16 cellular contexts compared by ENCODE assay signal in the genomic region with DNA sequence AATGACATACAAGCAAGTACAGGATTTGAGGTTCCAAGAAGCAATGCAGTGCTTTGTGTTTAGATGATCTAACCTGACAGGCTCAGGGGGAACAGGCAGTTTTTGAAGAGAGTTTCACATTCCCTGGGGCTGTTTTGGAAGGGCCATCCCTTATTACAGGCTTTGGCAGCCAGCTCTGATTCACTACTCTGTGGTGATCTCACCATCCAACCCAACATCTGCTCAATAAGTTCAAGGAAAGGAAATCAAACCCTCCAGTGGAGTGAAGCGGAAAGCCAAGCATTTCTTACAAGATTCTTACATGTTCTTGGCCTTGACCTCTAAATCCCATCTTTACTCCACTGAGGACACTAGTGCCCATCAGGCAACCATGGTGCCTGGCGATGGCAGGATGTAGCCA. TPM values are rescaled to one million over a fixed set of nuclear protein-coding genes. Genes with fewer than 3 reads are reported as not detected.
DNase-seq lines count a peak whose midpoint lies in the region; TF ChIP-seq lines count a peak whose summit lies in the region.
"Had no signal": no experiment of that assay in that cellular context is flagged by ENCODE, and none has a peak within 500 bp of the region (broad histone marks: within the 10 kb centered on the region; RNA-seq: fewer than 3 reads in every experiment).

No MANE protein-coding gene starts in this region.

- no TSS peak for BruUV-seq in PC-9 (replicated peaks; lab: Mats Ljungman, UMichigan)

- peak overlapping the region; percentile 2 for H3K27ac Mint-ChIP-seq in osteocyte (ENCODE audit: unreplicated experiment)
- H3K27ac Mint-ChIP-seq: activated T-helper 17 cell treated with anti-CD3 and anti-CD28 coated beads, Interleukin-2, amount 50 U/mL, for 72 hours had no signal

- peaks cover 17% of the 10 kb centered on the region for H3K79me2 ChIP-seq in PC-9 (ENCODE audit: low read depth)

- CTCF ChIA-PET in PC-9 (lab: Charles Lee): no interaction called here

- POLR2A ChIA-PET in PC-9 (lab: Charles Lee; ENCODE audit: unreplicated experiment): no interaction called here

- H3K4me2 ChIP-seq in PC-9: 0 out of 2 replicates have a peak overlapping the region, but pooled peaks have one; percentile 2

- H3K4me1 ChIP-seq in PC-9 (replicated peaks; ENCODE audit: insufficient read depth) (peaks cover 60% of the 10 kb centered on the region), esophagus (ENCODE audit: control insufficient read depth in 2 of 2, insufficient read depth in 2 of 2, low read length in 1 of 2) (peaks cover 0 to 10% of the 10 kb centered on the region in 2 donors)
- H3K4me1 ChIP-seq: breast epithelium had no signal

- H3K27ac ChIP-seq in PC-9: peak overlapping the region; percentile 26
- H3K27ac ChIP-seq in esophagus (ENCODE audit: low read depth in 2 of 2, low read length in 1 of 2): peak overlapping the region; percentile 1 to 38
- H3K27ac ChIP-seq in dorsolateral prefrontal cortex: no peak overlapping the region
- H3K27ac ChIP-seq: 22Rv1, breast epithelium, ovary had no signal

- H3K4me1 Mint-ChIP-seq in osteocyte (ENCODE audit: unreplicated experiment): peaks cover 17% of the 10 kb centered on the region

- no peak overlapping the region for H2AFZ ChIP-seq in PC-9

- 65 to 86% methylated on average over 2 of the region's 2 CpGs for WGBS in esophagus, 2 donors

- no peaks in the 10 kb centered on the region for H3K9me2 ChIP-seq in PC-9 (ENCODE audit: insufficient read depth)

- intact Hi-C loops in PC-9 (cut with micrococcal nuclease; ENCODE audit: unreplicated experiment) (loop anchor here (10.0 kb wide), 1 partner anchor 1583 kb away; the partner anchor contains the start of gene FMR1), dorsolateral prefrontal cortex (cut with DNase I) (no loop called here)

- H3K9me3 Mint-ChIP-seq in osteocyte (ENCODE audit: unreplicated experiment): no peaks in the 10 kb centered on the region
- H3K9me3 Mint-ChIP-seq: activated T-helper 17 cell treated with anti-CD3 and anti-CD28 coated beads, Interleukin-2, amount 50 U/mL, for 72 hours had no signal

- H3F3A ChIP-seq in PC-9 (ENCODE audit: insufficient read depth, low read depth): peaks cover 59% of the 10 kb centered on the region

- no peaks in the 10 kb centered on the region for H3K27me3 Mint-ChIP-seq in osteocyte (ENCODE audit: unreplicated experiment)
- H3K27me3 Mint-ChIP-seq: activated T-helper 17 cell treated with anti-CD3 and anti-CD28 coated beads, Interleukin-2, amount 50 U/mL, for 72 hours had no signal

- H3K9me3 ChIP-seq in PC-9 (ENCODE audit: insufficient read depth, low read depth): no peaks in the 10 kb centered on the region
- H3K9me3 ChIP-seq in esophagus (ENCODE audit: control insufficient read depth in 2 of 2, insufficient read depth in 1 of 2, low read depth in 1 of 2, low read length in 1 of 2): no peaks in the 10 kb centered on the region
- H3K9me3 ChIP-seq: breast epithelium, ovary had no signal

- DNase-seq in DMS 273 (lab: John Stamatoyannopoulos, UW; ENCODE audit: unreplicated experiment) (peak; percentile 23), DMS 273 treated with DMSO at 0.1 percent for 48 hours (lab: John Stamatoyannopoulos, UW) (no peak), PC-9 (peak in 1 of 2 experiments; percentile 65), osteocyte (ENCODE audit: extremely low spot score, unreplicated experiment) (no peak), dorsolateral prefrontal cortex (no peak), KG1 (lab: John Stamatoyannopoulos, UW) (no peak), pons (ENCODE audit: low spot score) (no peak)
- DNase-seq: activated CD4-positive, alpha-beta T cell treated with anti-CD3 and anti-CD28 coated beads, Interleukin-2, amount 50 U/mL, for 4 hours; mesendoderm; NCI-H526; ovary; Right ventricle myocardium superior had no signal

- H4K20me1 ChIP-seq in PC-9 (ENCODE audit: insufficient read depth): no peaks in the 10 kb centered on the region

- no peak overlapping the region for H3K4me3 ChIP-seq in PC-9
- no peak overlapping the region for H3K4me3 ChIP-seq in esophagus (ENCODE audit: low read depth in 1 of 2, low read length in 2 of 2)
- no peak overlapping the region for H3K4me3 ChIP-seq in dorsolateral prefrontal cortex
- H3K4me3 ChIP-seq: breast epithelium, ovary had no signal

- H3K4me3 Mint-ChIP-seq in osteocyte (ENCODE audit: unreplicated experiment): no peak overlapping the region
- H3K4me3 Mint-ChIP-seq: activated T-helper 17 cell treated with anti-CD3 and anti-CD28 coated beads, Interleukin-2, amount 50 U/mL, for 72 hours had no signal

- H3K36me3 Mint-ChIP-seq in osteocyte (ENCODE audit: unreplicated experiment): peaks cover 14% of the 10 kb centered on the region

- TF ChIP-seq CTCF in PC-9 (conservative IDR thresholded peaks at IDR 0.05) (no peak), osteocyte (IDR thresholded peaks at IDR 0.05) (no peak), dorsolateral prefrontal cortex (IDR thresholded peaks at IDR 0.05 in 54 of 56, conservative IDR thresholded peaks at IDR 0.05 in 2 of 56; ENCODE audit: low read depth in 1 of 56, partially characterized antibody in 56 of 56) (no peak)

- H3K36me3 ChIP-seq in PC-9 (ENCODE audit: low read depth) (peaks cover 71% of the 10 kb centered on the region), esophagus (ENCODE audit: control insufficient read depth in 2 of 2, insufficient read depth in 2 of 2, low read length in 1 of 2) (peaks cover 10 to 26% of the 10 kb centered on the region in 2 donors)
- H3K36me3 ChIP-seq: breast epithelium, ovary had no signal

- H3K27me3 ChIP-seq in PC-9 (ENCODE audit: insufficient read depth, low read depth) (no peaks in the 10 kb centered on the region), esophagus (ENCODE audit: control insufficient read depth in 1 of 2, insufficient read depth in 2 of 2, low read length in 2 of 2) (no peaks in the 10 kb centered on the region), dorsolateral prefrontal cortex (peaks cover 0 to 60% (median 0%) of the 10 kb centered on the region in 45 donors)
- H3K27me3 ChIP-seq: ovary had no signal

RNA-seq across cellular contexts. Expression of gene IDS, which starts 7.5 kb away (rescaled TPM):
- total RNA-seq in PC-9 (2021) (169 and 214 TPM in 2 replicates), osteocyte (63.7 and 67.6 TPM in 2 replicates), dorsolateral prefrontal cortex (1,000 to 10,000 TPM in 11 of 120 experiments, 100 to 1,000 TPM in 109; 324 to 1,147 (median 848) TPM)
- polyA plus RNA-seq in esophagus: 10 to 100 TPM; 20.9 to 21.4 TPM

RNA-seq across cellular contexts. Expression of gene EOLA1, which starts 43.2 kb away (rescaled TPM):
- 24.3 and 25.1 TPM in 2 replicates for total RNA-seq in PC-9 (2021)
- 10 to 100 TPM; 11.1 to 13.0 TPM for polyA plus RNA-seq in esophagus
- total RNA-seq in osteocyte: 17.7 and 18.1 TPM in 2 replicates
- total RNA-seq in dorsolateral prefrontal cortex: 10 to 100 TPM; 14.4 to 32.7 (median 22.3) TPM

RNA-seq across cellular contexts. Expression of gene HSFX3, which starts 52.1 kb away (rescaled TPM):
- total RNA-seq in PC-9 (2021): not detected in 2 replicates
- not detected for polyA plus RNA-seq in esophagus
- total RNA-seq in osteocyte: not detected in 2 replicates
- total RNA-seq in dorsolateral prefrontal cortex: under 1 TPM in 1 of 120 experiments, not detected in 119; 0.68 TPM
- total RNA-seq: activated T-helper 17 cell treated with anti-CD3 and anti-CD28 coated beads, Interleukin-2, amount 50 U/mL, for 72 hours; breast epithelium; ovary; Right ventricle myocardium superior had no signal
- polyA plus RNA-seq: ovary had no signal

Comparison
In these comparisons a context has a peak if more than half of its experiments do, and no peak if none do; other contexts are left out.
1. H3K27ac ChIP-seq: peak in PC-9 (single experiment) and esophagus (2 of 2); none in dorsolateral prefrontal cortex (0 of 59).